ENCODE assay signal across 8 cellular contexts in the genomic region with DNA sequence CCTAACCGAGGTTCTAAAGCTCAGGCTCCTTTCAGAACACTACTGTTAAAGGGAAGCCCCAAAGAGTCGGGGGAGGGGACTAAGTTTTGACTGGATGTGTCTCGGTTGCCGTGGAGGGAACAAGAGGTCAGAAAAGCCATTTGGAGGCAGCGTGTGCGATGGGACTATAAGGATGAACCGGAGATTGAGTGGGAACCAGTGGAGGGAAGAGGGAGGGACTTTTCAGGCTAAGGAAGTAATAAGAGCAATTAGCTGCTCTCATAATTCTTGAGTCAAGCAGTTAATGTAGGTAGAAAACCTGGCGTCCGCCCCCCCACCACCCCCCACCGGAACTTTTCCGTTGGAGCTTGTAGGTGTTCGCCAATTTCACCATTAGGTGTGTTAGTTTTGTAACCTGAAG. TPM values are rescaled to one million over a fixed set of nuclear protein-coding genes. Genes with fewer than 3 reads are reported as not detected.
A peak's percentile ranks its signal among the peaks of the same experiment; 100 is the strongest.
DNase-seq lines count a peak whose midpoint lies in the region; ATAC-seq and TF ChIP-seq lines count a peak whose summit lies in the region.

No MANE protein-coding gene starts in this region.

- no peak for TF ChIP-seq CTCF in lower lobe of right lung (IDR thresholded peaks at IDR 0.05)

- H3K9me3 ChIP-seq in duodenal mucosa (ENCODE audit: control insufficient read depth in 1 of 2, low read length in 2 of 2): no peaks in the 10 kb centered on the region
- no peaks in the 10 kb centered on the region for H3K9me3 ChIP-seq in lower lobe of right lung

- H3K4me1 ChIP-seq in duodenal mucosa (ENCODE audit: control insufficient read depth in 1 of 2, insufficient read depth in 2 of 2, low read length in 2 of 2) (peaks cover 13% of the 10 kb centered on the region in 2 donors), lower lobe of right lung (peaks cover 37% of the 10 kb centered on the region)

- no peaks in the 10 kb centered on the region for H3K9me3 Mint-ChIP-seq in T-helper 2 cell treated with Interferon-gamma antibody and Interleukin-4, amounts not matched to agents 5 μg/mL and 100 μg/mL, for 36 hours
- no peaks in the 10 kb centered on the region for H3K9me3 Mint-ChIP-seq in stimulated activated naive CD8-positive, alpha-beta T cell treated with anti-CD3 and anti-CD28 coated beads, Interleukin-15, Interleukin-2, amounts not matched to agents 100 ng/mL and 50 ng/mL, for 24 hours

- H3K27ac ChIP-seq in duodenal mucosa (ENCODE audit: low read depth, low read length) (peak overlapping the region; percentile 92), lower lobe of right lung (peak overlapping the region; percentile 92)

- peak overlapping the region; percentile 95 for H3K27ac Mint-ChIP-seq in T-helper 2 cell treated with Interferon-gamma antibody and Interleukin-4, amounts not matched to agents 5 μg/mL and 100 μg/mL, for 36 hours
- H3K27ac Mint-ChIP-seq in stimulated activated naive CD8-positive, alpha-beta T cell treated with anti-CD3 and anti-CD28 coated beads, Interleukin-15, Interleukin-2, amounts not matched to agents 100 ng/mL and 50 ng/mL, for 24 hours: peak overlapping the region; percentile 94

- intact Hi-C loops in lower lobe of right lung (cut with DNase I): no loop called here

- H3K9ac ChIP-seq in duodenal mucosa (ENCODE audit: low read depth in 1 of 2, low read length in 2 of 2): peak overlapping the region; percentile 96

- H3K4me1 Mint-ChIP-seq in T-helper 2 cell treated with Interferon-gamma antibody and Interleukin-4, amounts not matched to agents 5 μg/mL and 100 μg/mL, for 36 hours (ENCODE audit: low read depth): peaks cover 19% of the 10 kb centered on the region
- peaks cover 38% of the 10 kb centered on the region for H3K4me1 Mint-ChIP-seq in stimulated activated naive CD8-positive, alpha-beta T cell treated with anti-CD3 and anti-CD28 coated beads, Interleukin-15, Interleukin-2, amounts not matched to agents 100 ng/mL and 50 ng/mL, for 24 hours (ENCODE audit: low read depth)

- H3K4me3 ChIP-seq in duodenal mucosa (ENCODE audit: low read depth in 1 of 2, low read length in 2 of 2) (peak overlapping the region; percentile 98 to 99), lower lobe of right lung (peak overlapping the region; percentile 88)

- no peaks in the 10 kb centered on the region for H3K36me3 ChIP-seq in duodenal mucosa (ENCODE audit: control insufficient read depth in 1 of 2, insufficient read depth in 2 of 2, low read length in 2 of 2)
- no peaks in the 10 kb centered on the region for H3K36me3 ChIP-seq in lower lobe of right lung

- peak overlapping the region; percentile 86 for H3K4me3 Mint-ChIP-seq in T-helper 2 cell treated with Interferon-gamma antibody and Interleukin-4, amounts not matched to agents 5 μg/mL and 100 μg/mL, for 36 hours
- peak overlapping the region; percentile 88 for H3K4me3 Mint-ChIP-seq in stimulated activated naive CD8-positive, alpha-beta T cell treated with anti-CD3 and anti-CD28 coated beads, Interleukin-15, Interleukin-2, amounts not matched to agents 100 ng/mL and 50 ng/mL, for 24 hours

- peaks cover 1% of the 10 kb centered on the region for H3K36me3 Mint-ChIP-seq in T-helper 2 cell treated with Interferon-gamma antibody and Interleukin-4, amounts not matched to agents 5 μg/mL and 100 μg/mL, for 36 hours (ENCODE audit: low read depth)
- H3K36me3 Mint-ChIP-seq in stimulated activated naive CD8-positive, alpha-beta T cell treated with anti-CD3 and anti-CD28 coated beads, Interleukin-15, Interleukin-2, amounts not matched to agents 100 ng/mL and 50 ng/mL, for 24 hours (ENCODE audit: low read depth): peaks cover 6% of the 10 kb centered on the region

- ATAC-seq in GM19463 (IDR thresholded peaks at IDR 0.05; ENCODE audit: unreplicated experiment): peak; percentile 10
- peak; percentile 56 to 60 for ATAC-seq in lower lobe of right lung

- DNase-seq in COLO668 (lab: John Stamatoyannopoulos, UW; ENCODE audit: unreplicated experiment) (peak; percentile 27), KG1 (lab: John Stamatoyannopoulos, UW) (peak; percentile 66), lower lobe of right lung (no peak), cortex of kidney (lab: John Stamatoyannopoulos, UW) (no peak)
- peak; percentile 13 for DNase-seq in T-helper 2 cell treated with Interferon-gamma antibody and Interleukin-4, amounts not matched to agents 5 μg/mL and 100 μg/mL, for 36 hours (ENCODE audit: low spot score)

- H3K27me3 ChIP-seq in duodenal mucosa (ENCODE audit: control insufficient read depth in 1 of 2, insufficient read depth in 2 of 2, low read length in 2 of 2) (no peaks in the 10 kb centered on the region), lower lobe of right lung (ENCODE audit: low read depth) (no peaks in the 10 kb centered on the region)

- H3K27me3 Mint-ChIP-seq in T-helper 2 cell treated with Interferon-gamma antibody and Interleukin-4, amounts not matched to agents 5 μg/mL and 100 μg/mL, for 36 hours (ENCODE audit: low read depth): peaks cover 3% of the 10 kb centered on the region
- H3K27me3 Mint-ChIP-seq in stimulated activated naive CD8-positive, alpha-beta T cell treated with anti-CD3 and anti-CD28 coated beads, Interleukin-15, Interleukin-2, amounts not matched to agents 100 ng/mL and 50 ng/mL, for 24 hours: no peaks in the 10 kb centered on the region

RNA-seq across cellular contexts. Expression of a gene that starts 0.5 kb away (rescaled TPM):
- total RNA-seq in lower lobe of right lung: 93.7 TPM

RNA-seq across cellular contexts. Expression of a gene that starts 59.7 kb away (rescaled TPM):
- total RNA-seq in lower lobe of right lung: 11.5 TPM

Comparison
In these comparisons a context has a peak if more than half of its experiments do, and no peak if none do; other contexts are left out.
1. DNase-seq: peak in COLO668 (single experiment), KG1 (single experiment) and T-helper 2 cell treated with Interferon-gamma antibody and Interleukin-4, amounts not matched to agents 5 μg/mL and 100 μg/mL, for 36 hours (single experiment); none in lower lobe of right lung (single experiment) and cortex of kidney (single experiment).